8 cellular contexts compared by ENCODE assay signal in the genomic region with DNA sequence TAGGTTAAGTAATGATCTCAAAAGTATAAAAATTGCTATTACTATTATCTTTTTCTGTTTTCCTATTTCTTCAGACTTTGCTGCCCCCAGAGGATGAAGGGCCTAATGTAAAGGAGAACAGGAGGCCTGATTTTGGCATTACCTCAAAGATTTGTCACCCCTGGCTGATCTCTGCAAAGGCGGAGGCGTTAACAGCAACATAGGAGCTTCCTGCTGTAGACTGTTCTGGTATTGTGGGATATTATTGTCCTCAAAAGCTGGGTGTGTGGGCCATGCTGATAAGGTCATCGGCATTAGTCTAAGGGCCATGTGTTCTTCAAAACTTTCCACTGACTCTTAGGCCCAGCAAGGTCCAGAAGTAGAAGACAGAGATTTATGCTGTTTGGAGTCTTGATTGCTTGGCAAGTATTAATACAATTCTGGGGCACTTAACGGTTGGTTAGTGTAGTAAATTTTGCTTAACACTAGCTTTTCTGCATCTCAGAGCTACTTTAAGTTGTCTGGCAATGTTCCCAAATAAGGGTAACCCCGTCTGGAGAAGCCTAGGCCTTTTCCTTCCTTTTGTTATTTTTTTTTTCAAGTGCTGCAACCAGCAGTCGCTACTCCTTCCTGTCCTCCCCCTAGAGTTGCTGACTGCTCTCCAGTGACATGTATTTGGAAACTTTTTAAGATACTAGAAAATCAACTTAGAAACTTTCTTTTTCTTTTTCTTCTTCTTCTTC. TPM values are rescaled to one million over a fixed set of nuclear protein-coding genes. Genes with fewer than 3 reads are reported as not detected.
DNase-seq lines count a peak whose midpoint lies in the region; ATAC-seq and TF ChIP-seq lines count a peak whose summit lies in the region.

No MANE protein-coding gene starts in this region.

- H3K27me3 Mint-ChIP-seq in nephron (ENCODE audit: low read depth) = peaks cover 4% of the 10 kb centered on the region

- peak; percentile 34 for TF ChIP-seq POLR2A in GM19099 (IDR thresholded peaks at IDR 0.05; ENCODE audit: extremely low read depth, insufficient read length, low read depth)

- peak in 2 of 3 experiments; percentile 21 to 27 for TF ChIP-seq CTCF in nephron (IDR thresholded peaks at IDR 0.05; ENCODE audit: unreplicated experiment in 3 of 3)

- DNase-seq in AML-193 (lab: John Stamatoyannopoulos, UW) = peak; percentile 51 to 55
- peak; percentile 99 for DNase-seq in dermis blood vessel endothelial cell
- DNase-seq in effector CD4-positive, alpha-beta T cell = no peak
- DNase-seq in NCI-H526 treated with DMSO at 0.1 percent for 48 hours (lab: John Stamatoyannopoulos, UW) = no peak
- DNase-seq in GM03348 (ENCODE audit: low spot score) = no peak

- peak overlapping the region; percentile 1 to 10 (median 5) for H3K4me3 Mint-ChIP-seq in nephron

- peaks cover 26% of the 10 kb centered on the region for H3K4me1 Mint-ChIP-seq in nephron

- H3K9me3 Mint-ChIP-seq in nephron = no peaks in the 10 kb centered on the region

- ATAC-seq in HG03469 (IDR thresholded peaks at IDR 0.05; ENCODE audit: unreplicated experiment) = peak; percentile 64

- peak overlapping the region; percentile 93 to 97 (median 94) for H3K27ac Mint-ChIP-seq in nephron

- no peaks in the 10 kb centered on the region for H3K36me3 Mint-ChIP-seq in nephron (ENCODE audit: low read depth)

RNA-seq across cellular contexts. Expression of a gene that starts 14.0 kb away (rescaled TPM):
- total RNA-seq in dermis blood vessel endothelial cell = 32.2 and 54.4 TPM in 2 replicates

RNA-seq across cellular contexts. Expression of a gene that starts 48.2 kb away (rescaled TPM):
- 34.2 and 63.0 TPM in 2 replicates for total RNA-seq in dermis blood vessel endothelial cell

Comparison
In these comparisons a context has a peak if more than half of its experiments do, and no peak if none do; other contexts are left out.
1. DNase-seq: peak in AML-193 (2 of 2) and dermis blood vessel endothelial cell (single experiment); none in effector CD4-positive, alpha-beta T cell (single experiment), NCI-H526 treated with DMSO at 0.1 percent for 48 hours (single experiment) and GM03348 (single experiment).